In the genomic region with DNA sequence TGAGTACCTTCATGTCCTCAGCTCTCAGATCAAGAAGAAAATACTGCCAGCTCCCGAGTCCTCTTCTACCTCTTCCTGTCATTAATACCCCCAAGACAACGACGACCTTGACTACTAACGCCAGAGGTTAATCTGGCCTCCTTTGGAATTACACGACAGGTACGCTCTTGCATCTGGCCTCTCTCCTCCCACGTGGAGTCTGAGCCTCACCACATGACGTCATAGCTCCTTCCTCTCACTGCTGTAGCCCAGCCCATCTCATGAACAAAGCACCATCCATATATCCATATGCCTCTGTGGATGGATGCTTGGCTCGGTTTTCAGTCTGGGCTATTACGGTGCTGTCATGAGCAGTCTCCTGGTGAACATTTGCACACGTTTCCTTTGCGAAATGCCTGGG, we compare ENCODE assay signal across 28 cellular contexts.
"Had no signal": no experiment of that assay in that cellular context is flagged by ENCODE, and none has a peak within 500 bp of the region (broad histone marks: within the 10 kb centered on the region; RNA-seq: fewer than 3 reads in every experiment).

No MANE protein-coding gene starts in this region.

- H2AFZ ChIP-seq: hepatocyte had no signal

- H3K4me3 ChIP-seq: adrenal gland, ascending aorta, cardiac muscle cell, colonic mucosa, gastroesophageal sphincter, hepatocyte, ovary, psoas muscle, suprapubic skin, tibial artery had no signal

- H3K4me1 ChIP-seq: adrenal gland, ascending aorta, colonic mucosa, gastroesophageal sphincter, psoas muscle, suprapubic skin, tibial artery had no signal

- H3K27me3 ChIP-seq: adrenal gland, ascending aorta, cardiac muscle cell, colonic mucosa, gastroesophageal sphincter, hepatocyte, ovary, tibial artery had no signal

- H3K79me2 ChIP-seq: hepatocyte had no signal

- ATAC-seq: activated T-cell treated with anti-CD3 and anti-CD28 coated beads, Interleukin-2, amount 50 U/mL, for 72 hours; gastroesophageal sphincter; psoas muscle; stimulated activated naive B cell treated with anti-CD40 and anti-IgM and Interleukin-4, amounts not matched to agents 10 μg/mL and 1 μg/mL and 100 μg/mL, for 72 hours had no signal

- FAIRE-seq: TTC549 had no signal

- DNase-seq: activated CD4-positive, alpha-beta T cell treated with anti-CD3 and anti-CD28 coated beads for 4 hours; activated CD4-positive, alpha-beta T cell treated with anti-CD3 and anti-CD28 coated beads, Interleukin-2, amount 50 U/mL, for 4 hours; activated naive CD4-positive, alpha-beta T cell treated with anti-CD3 and anti-CD28 coated beads for 36 hours; activated naive CD8-positive, alpha-beta T cell treated with anti-CD3 and anti-CD28 coated beads for 36 hours; activated T-cell treated with anti-CD3 and anti-CD28 coated beads for 4 hours; activated T-cell treated with anti-CD3 and anti-CD28 coated beads, Interleukin-2, amount 50 U/mL, for 72 hours; adrenal gland; cerebellar nuclear complex; colonic mucosa; effector memory CD4-positive, alpha-beta T cell; islet precursor cell; left cardiac atrium; mammary epithelial cell; naive B cell; ovary; stimulated activated CD4-positive, alpha-beta T cell treated with anti-CD3 and anti-CD28 coated beads, Interleukin-15, amount 100 ng/mL, for 24 hours; stimulated activated CD4-positive, alpha-beta T cell treated with anti-CD3 and anti-CD28 coated beads, Interleukin-2, amount 100 ng/mL, for 24 hours; stimulated activated naive B cell treated with anti-CD40 and anti-IgM and Interleukin-4, amounts not matched to agents 10 μg/mL and 1 μg/mL and 100 μg/mL, for 72 hours; T-helper 9 cell had no signal

- H3K27ac ChIP-seq: adrenal gland, ascending aorta, cardiac muscle cell, colonic mucosa, gastroesophageal sphincter, hepatocyte, ovary, psoas muscle, suprapubic skin, tibial artery, VCaP had no signal

- H3K4me2 ChIP-seq: hepatocyte had no signal

- H3K36me3 ChIP-seq: adrenal gland, ascending aorta, cardiac muscle cell, colonic mucosa, gastroesophageal sphincter, ovary, suprapubic skin, tibial artery had no signal

- H3K9me3 ChIP-seq: adrenal gland, ascending aorta, colonic mucosa, gastroesophageal sphincter, ovary, psoas muscle, suprapubic skin, tibial artery had no signal
